In the genomic region with DNA sequence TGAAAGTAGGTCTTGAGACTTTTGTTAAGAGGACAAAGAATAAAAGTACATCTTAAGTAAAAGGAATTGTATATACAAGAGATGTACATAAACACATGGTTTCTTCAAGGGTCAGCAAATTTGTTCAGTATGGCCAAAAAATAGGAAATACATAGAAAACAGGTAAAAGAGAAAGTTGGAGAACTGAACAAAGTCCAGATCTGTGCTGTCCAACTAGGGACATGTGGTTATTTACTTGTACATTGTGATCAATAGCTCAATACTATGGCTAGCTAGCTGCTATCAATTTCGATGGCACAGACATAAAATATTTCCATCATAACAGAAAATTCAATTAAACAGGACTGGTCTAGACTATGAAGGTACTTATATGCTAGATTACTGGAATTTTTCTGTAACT, we compare ENCODE assay signal across 1 cellular context.
A peak's percentile ranks its signal among the peaks of the same experiment; 100 is the strongest.
TF ChIP-seq lines count a peak whose summit lies in the region.

No MANE protein-coding gene starts in this region.

TF ChIP-seq in HepG2, 621 proteins besides CTCF, POLR2A, EP300 and RAD21 (continued from another document):
- TF ChIP-seq, protein P1, sequence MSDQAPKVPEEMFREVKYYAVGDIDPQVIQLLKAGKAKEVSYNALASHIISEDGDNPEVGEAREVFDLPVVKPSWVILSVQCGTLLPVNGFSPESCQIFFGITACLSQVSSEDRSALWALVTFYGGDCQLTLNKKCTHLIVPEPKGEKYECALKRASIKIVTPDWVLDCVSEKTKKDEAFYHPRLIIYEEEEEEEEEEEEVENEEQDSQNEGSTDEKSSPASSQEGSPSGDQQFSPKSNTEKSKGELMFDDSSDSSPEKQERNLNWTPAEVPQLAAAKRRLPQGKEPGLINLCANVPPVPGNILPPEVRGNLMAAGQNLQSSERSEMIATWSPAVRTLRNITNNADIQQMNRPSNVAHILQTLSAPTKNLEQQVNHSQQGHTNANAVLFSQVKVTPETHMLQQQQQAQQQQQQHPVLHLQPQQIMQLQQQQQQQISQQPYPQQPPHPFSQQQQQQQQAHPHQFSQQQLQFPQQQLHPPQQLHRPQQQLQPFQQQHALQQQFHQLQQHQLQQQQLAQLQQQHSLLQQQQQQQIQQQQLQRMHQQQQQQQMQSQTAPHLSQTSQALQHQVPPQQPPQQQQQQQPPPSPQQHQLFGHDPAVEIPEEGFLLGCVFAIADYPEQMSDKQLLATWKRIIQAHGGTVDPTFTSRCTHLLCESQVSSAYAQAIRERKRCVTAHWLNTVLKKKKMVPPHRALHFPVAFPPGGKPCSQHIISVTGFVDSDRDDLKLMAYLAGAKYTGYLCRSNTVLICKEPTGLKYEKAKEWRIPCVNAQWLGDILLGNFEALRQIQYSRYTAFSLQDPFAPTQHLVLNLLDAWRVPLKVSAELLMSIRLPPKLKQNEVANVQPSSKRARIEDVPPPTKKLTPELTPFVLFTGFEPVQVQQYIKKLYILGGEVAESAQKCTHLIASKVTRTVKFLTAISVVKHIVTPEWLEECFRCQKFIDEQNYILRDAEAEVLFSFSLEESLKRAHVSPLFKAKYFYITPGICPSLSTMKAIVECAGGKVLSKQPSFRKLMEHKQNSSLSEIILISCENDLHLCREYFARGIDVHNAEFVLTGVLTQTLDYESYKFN (CRISPR knock-in tag; conservative IDR thresholded peaks at IDR 0.05) = 0 out of 2 replicates have a peak, but pooled peaks have one; percentile 16
- no peak for TF ChIP-seq ZNF143 (CRISPR knock-in tag; IDR thresholded peaks at IDR 0.05)
- TF ChIP-seq, protein P2, sequence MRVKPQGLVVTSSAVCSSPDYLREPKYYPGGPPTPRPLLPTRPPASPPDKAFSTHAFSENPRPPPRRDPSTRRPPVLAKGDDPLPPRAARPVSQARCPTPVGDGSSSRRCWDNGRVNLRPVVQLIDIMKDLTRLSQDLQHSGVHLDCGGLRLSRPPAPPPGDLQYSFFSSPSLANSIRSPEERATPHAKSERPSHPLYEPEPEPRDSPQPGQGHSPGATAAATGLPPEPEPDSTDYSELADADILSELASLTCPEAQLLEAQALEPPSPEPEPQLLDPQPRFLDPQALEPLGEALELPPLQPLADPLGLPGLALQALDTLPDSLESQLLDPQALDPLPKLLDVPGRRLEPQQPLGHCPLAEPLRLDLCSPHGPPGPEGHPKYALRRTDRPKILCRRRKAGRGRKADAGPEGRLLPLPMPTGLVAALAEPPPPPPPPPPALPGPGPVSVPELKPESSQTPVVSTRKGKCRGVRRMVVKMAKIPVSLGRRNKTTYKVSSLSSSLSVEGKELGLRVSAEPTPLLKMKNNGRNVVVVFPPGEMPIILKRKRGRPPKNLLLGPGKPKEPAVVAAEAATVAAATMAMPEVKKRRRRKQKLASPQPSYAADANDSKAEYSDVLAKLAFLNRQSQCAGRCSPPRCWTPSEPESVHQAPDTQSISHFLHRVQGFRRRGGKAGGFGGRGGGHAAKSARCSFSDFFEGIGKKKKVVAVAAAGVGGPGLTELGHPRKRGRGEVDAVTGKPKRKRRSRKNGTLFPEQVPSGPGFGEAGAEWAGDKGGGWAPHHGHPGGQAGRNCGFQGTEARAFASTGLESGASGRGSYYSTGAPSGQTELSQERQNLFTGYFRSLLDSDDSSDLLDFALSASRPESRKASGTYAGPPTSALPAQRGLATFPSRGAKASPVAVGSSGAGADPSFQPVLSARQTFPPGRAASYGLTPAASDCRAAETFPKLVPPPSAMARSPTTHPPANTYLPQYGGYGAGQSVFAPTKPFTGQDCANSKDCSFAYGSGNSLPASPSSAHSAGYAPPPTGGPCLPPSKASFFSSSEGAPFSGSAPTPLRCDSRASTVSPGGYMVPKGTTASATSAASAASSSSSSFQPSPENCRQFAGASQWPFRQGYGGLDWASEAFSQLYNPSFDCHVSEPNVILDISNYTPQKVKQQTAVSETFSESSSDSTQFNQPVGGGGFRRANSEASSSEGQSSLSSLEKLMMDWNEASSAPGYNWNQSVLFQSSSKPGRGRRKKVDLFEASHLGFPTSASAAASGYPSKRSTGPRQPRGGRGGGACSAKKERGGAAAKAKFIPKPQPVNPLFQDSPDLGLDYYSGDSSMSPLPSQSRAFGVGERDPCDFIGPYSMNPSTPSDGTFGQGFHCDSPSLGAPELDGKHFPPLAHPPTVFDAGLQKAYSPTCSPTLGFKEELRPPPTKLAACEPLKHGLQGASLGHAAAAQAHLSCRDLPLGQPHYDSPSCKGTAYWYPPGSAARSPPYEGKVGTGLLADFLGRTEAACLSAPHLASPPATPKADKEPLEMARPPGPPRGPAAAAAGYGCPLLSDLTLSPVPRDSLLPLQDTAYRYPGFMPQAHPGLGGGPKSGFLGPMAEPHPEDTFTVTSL (CRISPR knock-in tag; IDR thresholded peaks at IDR 0.05; ENCODE audit: borderline replicate concordance) = peak; percentile 22; the same call in 1 of the 2 replicates
- 0 out of 4 replicates have a peak, but pooled peaks of 1 of the 2 experiments have one; percentile 5 for TF ChIP-seq MAFK (conservative IDR thresholded peaks at IDR 0.05 in 1 of 2, IDR thresholded peaks at IDR 0.05 in 1 of 2; ENCODE audit: low read length in 2 of 2)
